2 cellular contexts compared by ENCODE assay signal in the genomic region with DNA sequence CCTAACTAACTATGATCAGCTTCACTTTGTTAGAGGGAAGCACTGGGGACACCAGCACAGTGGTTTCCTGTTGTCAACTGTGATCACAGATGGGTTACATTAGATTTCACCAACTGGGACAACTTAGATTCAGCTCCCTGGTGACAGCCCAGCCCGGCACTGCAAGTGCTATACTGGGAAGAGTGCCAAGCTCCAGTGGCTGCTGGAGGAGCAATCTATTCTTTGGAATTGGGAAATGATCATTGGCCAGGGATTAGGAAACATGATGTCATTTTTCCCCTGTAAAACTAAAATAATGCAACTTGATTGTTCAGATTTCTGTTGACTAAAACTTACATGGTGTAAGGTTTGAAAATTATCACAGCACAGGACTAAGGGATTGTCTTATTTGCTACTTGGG.
TF ChIP-seq lines count a peak whose summit lies in the region.

No MANE protein-coding gene starts in this region.

TF ChIP-seq in liver, 16 proteins besides CTCF, POLR2A, EP300 and RAD21 (continued from another document):
- TF ChIP-seq, protein P1, sequence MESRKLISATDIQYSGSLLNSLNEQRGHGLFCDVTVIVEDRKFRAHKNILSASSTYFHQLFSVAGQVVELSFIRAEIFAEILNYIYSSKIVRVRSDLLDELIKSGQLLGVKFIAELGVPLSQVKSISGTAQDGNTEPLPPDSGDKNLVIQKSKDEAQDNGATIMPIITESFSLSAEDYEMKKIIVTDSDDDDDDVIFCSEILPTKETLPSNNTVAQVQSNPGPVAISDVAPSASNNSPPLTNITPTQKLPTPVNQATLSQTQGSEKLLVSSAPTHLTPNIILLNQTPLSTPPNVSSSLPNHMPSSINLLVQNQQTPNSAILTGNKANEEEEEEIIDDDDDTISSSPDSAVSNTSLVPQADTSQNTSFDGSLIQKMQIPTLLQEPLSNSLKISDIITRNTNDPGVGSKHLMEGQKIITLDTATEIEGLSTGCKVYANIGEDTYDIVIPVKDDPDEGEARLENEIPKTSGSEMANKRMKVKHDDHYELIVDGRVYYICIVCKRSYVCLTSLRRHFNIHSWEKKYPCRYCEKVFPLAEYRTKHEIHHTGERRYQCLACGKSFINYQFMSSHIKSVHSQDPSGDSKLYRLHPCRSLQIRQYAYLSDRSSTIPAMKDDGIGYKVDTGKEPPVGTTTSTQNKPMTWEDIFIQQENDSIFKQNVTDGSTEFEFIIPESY (IDR thresholded peaks at IDR 0.05), result no peak
- TF ChIP-seq, protein P2, sequence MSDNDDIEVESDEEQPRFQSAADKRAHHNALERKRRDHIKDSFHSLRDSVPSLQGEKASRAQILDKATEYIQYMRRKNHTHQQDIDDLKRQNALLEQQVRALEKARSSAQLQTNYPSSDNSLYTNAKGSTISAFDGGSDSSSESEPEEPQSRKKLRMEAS (IDR thresholded peaks at IDR 0.05), result no peak
- TF ChIP-seq YY1 (IDR thresholded peaks at IDR 0.05) (no peak), EGR1 (IDR thresholded peaks at IDR 0.05; ENCODE audit: low read depth in 2 of 2) (no peak), HNF4A (conservative IDR thresholded peaks at IDR 0.05) (peak; percentile 31 to 44), SP1 (IDR thresholded peaks at IDR 0.05) (no peak), RXRA (IDR thresholded peaks at IDR 0.05) (peak in 1 of 2 donors; percentile 10), FOXA1 (IDR thresholded peaks at IDR 0.05) (no peak), JUND (IDR thresholded peaks at IDR 0.05) (peak; percentile 87 to 90)
- TF ChIP-seq, protein P3, sequence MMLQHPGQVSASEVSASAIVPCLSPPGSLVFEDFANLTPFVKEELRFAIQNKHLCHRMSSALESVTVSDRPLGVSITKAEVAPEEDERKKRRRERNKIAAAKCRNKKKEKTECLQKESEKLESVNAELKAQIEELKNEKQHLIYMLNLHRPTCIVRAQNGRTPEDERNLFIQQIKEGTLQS (IDR thresholded peaks at IDR 0.05), result peak; percentile 72
- TF ChIP-seq, protein P4, sequence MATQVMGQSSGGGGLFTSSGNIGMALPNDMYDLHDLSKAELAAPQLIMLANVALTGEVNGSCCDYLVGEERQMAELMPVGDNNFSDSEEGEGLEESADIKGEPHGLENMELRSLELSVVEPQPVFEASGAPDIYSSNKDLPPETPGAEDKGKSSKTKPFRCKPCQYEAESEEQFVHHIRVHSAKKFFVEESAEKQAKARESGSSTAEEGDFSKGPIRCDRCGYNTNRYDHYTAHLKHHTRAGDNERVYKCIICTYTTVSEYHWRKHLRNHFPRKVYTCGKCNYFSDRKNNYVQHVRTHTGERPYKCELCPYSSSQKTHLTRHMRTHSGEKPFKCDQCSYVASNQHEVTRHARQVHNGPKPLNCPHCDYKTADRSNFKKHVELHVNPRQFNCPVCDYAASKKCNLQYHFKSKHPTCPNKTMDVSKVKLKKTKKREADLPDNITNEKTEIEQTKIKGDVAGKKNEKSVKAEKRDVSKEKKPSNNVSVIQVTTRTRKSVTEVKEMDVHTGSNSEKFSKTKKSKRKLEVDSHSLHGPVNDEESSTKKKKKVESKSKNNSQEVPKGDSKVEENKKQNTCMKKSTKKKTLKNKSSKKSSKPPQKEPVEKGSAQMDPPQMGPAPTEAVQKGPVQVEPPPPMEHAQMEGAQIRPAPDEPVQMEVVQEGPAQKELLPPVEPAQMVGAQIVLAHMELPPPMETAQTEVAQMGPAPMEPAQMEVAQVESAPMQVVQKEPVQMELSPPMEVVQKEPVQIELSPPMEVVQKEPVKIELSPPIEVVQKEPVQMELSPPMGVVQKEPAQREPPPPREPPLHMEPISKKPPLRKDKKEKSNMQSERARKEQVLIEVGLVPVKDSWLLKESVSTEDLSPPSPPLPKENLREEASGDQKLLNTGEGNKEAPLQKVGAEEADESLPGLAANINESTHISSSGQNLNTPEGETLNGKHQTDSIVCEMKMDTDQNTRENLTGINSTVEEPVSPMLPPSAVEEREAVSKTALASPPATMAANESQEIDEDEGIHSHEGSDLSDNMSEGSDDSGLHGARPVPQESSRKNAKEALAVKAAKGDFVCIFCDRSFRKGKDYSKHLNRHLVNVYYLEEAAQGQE (IDR thresholded peaks at IDR 0.05), result no peak

TF ChIP-seq in GM23338, 12 proteins besides CTCF, POLR2A, EP300 and RAD21 (continued from another document):
- TF ChIP-seq, protein P4 (IDR thresholded peaks at IDR 0.05; ENCODE audit: unreplicated experiment), result no peak
- no peak for TF ChIP-seq EZH2 (IDR thresholded peaks at IDR 0.05; ENCODE audit: low read depth, unreplicated experiment)
- TF ChIP-seq ZNF331 (CRISPR knock-in tag; IDR thresholded peaks at IDR 0.05; ENCODE audit: low read depth), result no peak
